In the genomic region with DNA sequence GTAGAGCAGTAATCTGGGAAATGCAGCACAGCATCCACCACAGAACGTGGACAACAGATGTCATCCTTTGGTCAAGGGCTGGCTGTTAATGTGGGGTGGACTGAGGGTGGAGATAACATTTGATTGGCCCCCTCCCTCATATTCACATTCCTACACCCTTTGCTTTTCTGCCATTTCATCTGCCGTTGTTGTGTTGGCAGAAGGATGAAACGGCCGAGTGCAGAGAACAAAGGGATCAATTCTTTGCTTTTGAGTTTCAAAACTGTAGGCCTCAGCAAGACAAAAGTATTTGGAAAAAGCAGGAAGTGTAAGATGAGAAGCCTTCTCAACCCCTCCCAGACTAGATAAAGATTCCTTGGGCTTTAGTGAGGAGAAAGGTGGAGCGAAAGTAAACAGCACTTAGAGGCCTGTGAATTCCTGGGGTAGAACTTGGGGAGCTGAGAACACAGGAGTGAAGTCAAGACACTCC, we compare ENCODE assay signal across 20 cellular contexts.
DNase-seq lines count a peak whose midpoint lies in the region; ATAC-seq and TF ChIP-seq lines count a peak whose summit lies in the region.
"Had no signal": no experiment of that assay in that cellular context is flagged by ENCODE, and none has a peak within 500 bp of the region (broad histone marks: within the 10 kb centered on the region; RNA-seq: fewer than 3 reads in every experiment).

No MANE protein-coding gene starts in this region.

- no peaks in the 10 kb centered on the region for H4K20me1 ChIP-seq in mammary epithelial cell (ENCODE audit: insufficient read depth, low read length)

- no peaks in the 10 kb centered on the region for H3K79me2 ChIP-seq in mammary epithelial cell (ENCODE audit: insufficient read depth, low read length)

- H3K4me2 ChIP-seq in mammary epithelial cell (ENCODE audit: insufficient read depth, low read depth, low read length) = peak overlapping the region; percentile 17

- H3K9ac ChIP-seq in HUES6 (ENCODE audit: low read length) = peak overlapping the region; percentile 78
- H3K9ac ChIP-seq in mammary epithelial cell (ENCODE audit: insufficient read depth, low read length) = no peak overlapping the region

- in situ Hi-C loops in mammary epithelial cell (cut with MboI; ENCODE audit: low sequenced_read_pairs in 2 of 2) = no loop called here

- H3K27me3 ChIP-seq in HUES6 (ENCODE audit: control insufficient read depth, insufficient read depth, low read length) (no peaks in the 10 kb centered on the region), mammary epithelial cell (ENCODE audit: insufficient read depth, low read length) (no peaks in the 10 kb centered on the region), upper lobe of right lung (no peaks in the 10 kb centered on the region)
- H3K27me3 ChIP-seq: body of pancreas, esophagus squamous epithelium, suprapubic skin had no signal

- H3K4me1 ChIP-seq in HUES6 (ENCODE audit: control insufficient read depth, insufficient read depth, low read length) (peaks cover 52% of the 10 kb centered on the region), mammary epithelial cell (ENCODE audit: insufficient read depth, low read length) (peaks cover 4% of the 10 kb centered on the region), upper lobe of right lung (no peaks in the 10 kb centered on the region)
- H3K4me1 ChIP-seq: body of pancreas, esophagus squamous epithelium, suprapubic skin had no signal

- H2AFZ ChIP-seq in mammary epithelial cell (ENCODE audit: low read depth, low read length) = peak overlapping the region; percentile 88

- H3K9me3 ChIP-seq in HUES6 (ENCODE audit: control insufficient read depth, insufficient read depth, low read depth, low read length) (no peaks in the 10 kb centered on the region), mammary epithelial cell (replicated peaks; ENCODE audit: insufficient read depth, low read length) (no peaks in the 10 kb centered on the region), upper lobe of right lung (no peaks in the 10 kb centered on the region)
- H3K9me3 ChIP-seq: body of pancreas, esophagus squamous epithelium, mucosa of descending colon, suprapubic skin had no signal

- peak overlapping the region; percentile 86 for H3K27ac ChIP-seq in HUES6 (ENCODE audit: low read depth, low read length)
- H3K27ac ChIP-seq in mammary epithelial cell (ENCODE audit: insufficient read depth, low read depth, low read length) = no peak overlapping the region
- no peak overlapping the region for H3K27ac ChIP-seq in upper lobe of right lung
- H3K27ac ChIP-seq: body of pancreas, esophagus squamous epithelium, RWPE1, suprapubic skin had no signal

- 7% methylated on average over 5 of the region's 5 CpGs for WGBS in mammary epithelial cell (ENCODE audit: low coverage, missing lambda C conversion rate)

- H3K4me3 ChIP-seq in HUES6 (ENCODE audit: low read depth, low read length) (peak overlapping the region; percentile 9; the same call in 1 of the 2 replicates), mammary epithelial cell (replicated peaks in 1 of 3; ENCODE audit: insufficient read depth in 1 of 3, low read depth in 2 of 3, low read length in 3 of 3) (no peak overlapping the region), upper lobe of right lung (no peak overlapping the region)
- H3K4me3 ChIP-seq: body of pancreas, esophagus squamous epithelium, mucosa of descending colon, suprapubic skin had no signal

- H3K36me3 ChIP-seq in HUES6 (ENCODE audit: control insufficient read depth, insufficient read depth, low read length) = no peaks in the 10 kb centered on the region
- no peaks in the 10 kb centered on the region for H3K36me3 ChIP-seq in mammary epithelial cell (ENCODE audit: insufficient read depth, low read length)
- no peaks in the 10 kb centered on the region for H3K36me3 ChIP-seq in upper lobe of right lung
- H3K36me3 ChIP-seq: esophagus squamous epithelium, suprapubic skin had no signal

- TF ChIP-seq CTCF in mammary epithelial cell (conservative IDR thresholded peaks at IDR 0.05 in 1 of 2, IDR thresholded peaks at IDR 0.05 in 1 of 2; ENCODE audit: extremely low read depth in 1 of 2, insufficient read depth in 1 of 2, low read depth in 1 of 2, low read length in 2 of 2) (no peak), upper lobe of right lung (IDR thresholded peaks at IDR 0.05) (no peak)

- BruUV-seq in mammary epithelial cell (replicated peaks; lab: Mats Ljungman, UMichigan) = no TSS peak

- ATAC-seq in upper lobe of right lung (peak; percentile 24), HG03378 (IDR thresholded peaks at IDR 0.05; ENCODE audit: unreplicated experiment) (no peak), GM21529 (IDR thresholded peaks at IDR 0.05; ENCODE audit: unreplicated experiment) (no peak)
- ATAC-seq: body of pancreas, mucosa of descending colon had no signal

- dilution Hi-C loops in mammary epithelial cell (cut with HindIII; ENCODE audit: low sequenced_read_pairs) = no loop called here

- CTCF ChIA-PET in mammary epithelial cell (lab: Charles Lee; ENCODE audit: low non-redundant PET) = interaction anchor here (0.6 kb wide), 1 partner anchor 84 kb away, joined by 3 read pairs; no protein-coding TSS in a partner anchor

- intact Hi-C loops in mammary epithelial cell (cut with micrococcal nuclease) = no loop called here
- intact Hi-C loops in upper lobe of right lung (cut with DNase I) = no loop called here

- DNase-seq in mammary epithelial cell (peak; percentile 18), iPS-NIHi11 (ENCODE audit: low spot score) (peak; percentile 67), upper lobe of right lung (no peak), midbrain (lab: John Stamatoyannopoulos, UW) (no peak)
- DNase-seq: activated CD4-positive, alpha-beta T cell treated with anti-CD3 and anti-CD28 coated beads, Interleukin-2, amount 50 U/mL, for 4 hours; activated naive CD4-positive, alpha-beta T cell treated with anti-CD3 and anti-CD28 coated beads, Interleukin-2, amount 10 ng/mL, durations not matched to agents 7 days and 5 days; activated T-cell treated with anti-CD3 and anti-CD28 coated beads for 4 hours; body of pancreas; esophagus squamous epithelium; GF-D8; HCEC 1CT; mucosa of descending colon; NCI-H1694; NCI-H226; stimulated activated CD4-positive, alpha-beta T cell treated with anti-CD3 and anti-CD28 coated beads, Interleukin-4, amount 100 ng/mL, for 24 hours had no signal

Comparison
In these comparisons a context has a peak if more than half of its experiments do, and no peak if none do; other contexts are left out.
1. DNase-seq: peak in mammary epithelial cell (single experiment) and iPS-NIHi11 (single experiment); none in upper lobe of right lung (single experiment) and midbrain (single experiment).